1 cellular context compared by ENCODE assay signal in the genomic region with DNA sequence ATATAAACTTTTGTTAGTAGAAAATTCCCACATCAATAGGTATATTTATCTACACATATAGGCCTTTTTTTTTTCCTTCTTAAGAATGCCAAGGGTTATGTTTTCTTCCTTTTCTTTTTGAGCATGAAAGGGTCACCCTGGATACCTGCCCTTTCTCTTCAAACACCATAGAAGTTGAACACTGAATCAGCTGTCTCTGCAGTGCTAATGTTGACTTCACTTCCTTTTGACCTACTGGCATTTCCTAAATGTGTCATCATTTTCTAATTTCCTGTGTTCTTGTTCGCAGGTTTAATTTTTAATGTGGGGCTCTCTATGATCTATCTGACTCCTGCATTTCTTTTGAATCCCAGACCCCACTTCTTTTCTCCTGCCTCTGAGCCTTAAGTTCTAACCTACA.
TF ChIP-seq lines count a peak whose summit lies in the region.

No MANE protein-coding gene starts in this region.

TF ChIP-seq in HepG2, 621 proteins besides CTCF, POLR2A, EP300 and RAD21 (continued from another document):
- TF ChIP-seq ZNF580 (CRISPR knock-in tag; IDR thresholded peaks at IDR 0.05; ENCODE audit: borderline replicate concordance, low read depth) (no peak), TCF12 (IDR thresholded peaks at IDR 0.05) (no peak), TCF12 (CRISPR knock-in tag; IDR thresholded peaks at IDR 0.05) (no peak), MYNN (CRISPR knock-in tag; IDR thresholded peaks at IDR 0.05; ENCODE audit: low read depth) (no peak), ZNF274 (CRISPR knock-in tag; IDR thresholded peaks at IDR 0.05) (no peak), MED1 (CRISPR knock-in tag; IDR thresholded peaks at IDR 0.05) (peak; percentile 10; the same call in 1 of the 2 replicates), REXO4 (CRISPR knock-in tag; IDR thresholded peaks at IDR 0.05; ENCODE audit: borderline replicate concordance) (no peak), SP4 (CRISPR knock-in tag; IDR thresholded peaks at IDR 0.05) (no peak), NCOA5 (CRISPR knock-in tag; IDR thresholded peaks at IDR 0.05) (no peak), ZNF33B (CRISPR knock-in tag; IDR thresholded peaks at IDR 0.05) (no peak), USF2 (IDR thresholded peaks at IDR 0.05; ENCODE audit: low read depth, low read length) (no peak), USF2 (CRISPR knock-in tag; IDR thresholded peaks at IDR 0.05; ENCODE audit: borderline replicate concordance) (no peak), ZNF660 (CRISPR knock-in tag; IDR thresholded peaks at IDR 0.05; ENCODE audit: borderline replicate concordance, low read depth) (no peak), ZBTB4 (CRISPR knock-in tag; IDR thresholded peaks at IDR 0.05; ENCODE audit: borderline replicate concordance) (no peak), NRL (CRISPR knock-in tag; IDR thresholded peaks at IDR 0.05; ENCODE audit: borderline replicate concordance) (no peak), ZBTB38 (CRISPR knock-in tag; IDR thresholded peaks at IDR 0.05) (no peak), AHR (CRISPR knock-in tag; IDR thresholded peaks at IDR 0.05) (no peak), ETV5 (CRISPR knock-in tag; IDR thresholded peaks at IDR 0.05; ENCODE audit: borderline replicate concordance) (no peak), AGO1 (IDR thresholded peaks at IDR 0.05; ENCODE audit: low read depth, low read length, poor library complexity, severe bottlenecking) (no peak), CREB1 (IDR thresholded peaks at IDR 0.05) (no peak), CREB1 (CRISPR knock-in tag; IDR thresholded peaks at IDR 0.05) (no peak), GABPA (IDR thresholded peaks at IDR 0.05; ENCODE audit: low read depth, low read length) (no peak), GABPA (CRISPR knock-in tag; IDR thresholded peaks at IDR 0.05; ENCODE audit: low read depth) (peak; percentile 62), NFIC (IDR thresholded peaks at IDR 0.05; ENCODE audit: low read length) (no peak), ZNF577 (CRISPR knock-in tag; IDR thresholded peaks at IDR 0.05; ENCODE audit: borderline replicate concordance, low read depth) (no peak), RARA (CRISPR knock-in tag; IDR thresholded peaks at IDR 0.05) (0 out of 2 replicates have a peak, but pooled peaks have one; percentile 24), ZNF263 (CRISPR knock-in tag; IDR thresholded peaks at IDR 0.05) (no peak), MED13 (CRISPR knock-in tag; IDR thresholded peaks at IDR 0.05) (no peak), HOXA3 (CRISPR knock-in tag; IDR thresholded peaks at IDR 0.05) (no peak), ZNF549 (CRISPR knock-in tag; IDR thresholded peaks at IDR 0.05) (no peak), ZNF709 (CRISPR knock-in tag; IDR thresholded peaks at IDR 0.05) (no peak), ZNF235 (CRISPR knock-in tag; IDR thresholded peaks at IDR 0.05; ENCODE audit: borderline replicate concordance) (no peak), ZNF556 (CRISPR knock-in tag; IDR thresholded peaks at IDR 0.05; ENCODE audit: borderline replicate concordance) (no peak), RBM22 (optimal IDR thresholded peaks at IDR 0.05; ENCODE audit: low read length) (no peak), ZNF317 (CRISPR knock-in tag; IDR thresholded peaks at IDR 0.05) (peak; percentile 43; the same call in 1 of the 2 replicates), ZNF441 (CRISPR knock-in tag; IDR thresholded peaks at IDR 0.05; ENCODE audit: borderline replicate concordance) (no peak)
- TF ChIP-seq, protein P1, sequence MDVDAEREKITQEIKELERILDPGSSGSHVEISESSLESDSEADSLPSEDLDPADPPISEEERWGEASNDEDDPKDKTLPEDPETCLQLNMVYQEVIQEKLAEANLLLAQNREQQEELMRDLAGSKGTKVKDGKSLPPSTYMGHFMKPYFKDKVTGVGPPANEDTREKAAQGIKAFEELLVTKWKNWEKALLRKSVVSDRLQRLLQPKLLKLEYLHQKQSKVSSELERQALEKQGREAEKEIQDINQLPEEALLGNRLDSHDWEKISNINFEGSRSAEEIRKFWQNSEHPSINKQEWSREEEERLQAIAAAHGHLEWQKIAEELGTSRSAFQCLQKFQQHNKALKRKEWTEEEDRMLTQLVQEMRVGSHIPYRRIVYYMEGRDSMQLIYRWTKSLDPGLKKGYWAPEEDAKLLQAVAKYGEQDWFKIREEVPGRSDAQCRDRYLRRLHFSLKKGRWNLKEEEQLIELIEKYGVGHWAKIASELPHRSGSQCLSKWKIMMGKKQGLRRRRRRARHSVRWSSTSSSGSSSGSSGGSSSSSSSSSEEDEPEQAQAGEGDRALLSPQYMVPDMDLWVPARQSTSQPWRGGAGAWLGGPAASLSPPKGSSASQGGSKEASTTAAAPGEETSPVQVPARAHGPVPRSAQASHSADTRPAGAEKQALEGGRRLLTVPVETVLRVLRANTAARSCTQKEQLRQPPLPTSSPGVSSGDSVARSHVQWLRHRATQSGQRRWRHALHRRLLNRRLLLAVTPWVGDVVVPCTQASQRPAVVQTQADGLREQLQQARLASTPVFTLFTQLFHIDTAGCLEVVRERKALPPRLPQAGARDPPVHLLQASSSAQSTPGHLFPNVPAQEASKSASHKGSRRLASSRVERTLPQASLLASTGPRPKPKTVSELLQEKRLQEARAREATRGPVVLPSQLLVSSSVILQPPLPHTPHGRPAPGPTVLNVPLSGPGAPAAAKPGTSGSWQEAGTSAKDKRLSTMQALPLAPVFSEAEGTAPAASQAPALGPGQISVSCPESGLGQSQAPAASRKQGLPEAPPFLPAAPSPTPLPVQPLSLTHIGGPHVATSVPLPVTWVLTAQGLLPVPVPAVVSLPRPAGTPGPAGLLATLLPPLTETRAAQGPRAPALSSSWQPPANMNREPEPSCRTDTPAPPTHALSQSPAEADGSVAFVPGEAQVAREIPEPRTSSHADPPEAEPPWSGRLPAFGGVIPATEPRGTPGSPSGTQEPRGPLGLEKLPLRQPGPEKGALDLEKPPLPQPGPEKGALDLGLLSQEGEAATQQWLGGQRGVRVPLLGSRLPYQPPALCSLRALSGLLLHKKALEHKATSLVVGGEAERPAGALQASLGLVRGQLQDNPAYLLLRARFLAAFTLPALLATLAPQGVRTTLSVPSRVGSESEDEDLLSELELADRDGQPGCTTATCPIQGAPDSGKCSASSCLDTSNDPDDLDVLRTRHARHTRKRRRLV (CRISPR knock-in tag; IDR thresholded peaks at IDR 0.05): no peak
- TF ChIP-seq, protein P2, sequence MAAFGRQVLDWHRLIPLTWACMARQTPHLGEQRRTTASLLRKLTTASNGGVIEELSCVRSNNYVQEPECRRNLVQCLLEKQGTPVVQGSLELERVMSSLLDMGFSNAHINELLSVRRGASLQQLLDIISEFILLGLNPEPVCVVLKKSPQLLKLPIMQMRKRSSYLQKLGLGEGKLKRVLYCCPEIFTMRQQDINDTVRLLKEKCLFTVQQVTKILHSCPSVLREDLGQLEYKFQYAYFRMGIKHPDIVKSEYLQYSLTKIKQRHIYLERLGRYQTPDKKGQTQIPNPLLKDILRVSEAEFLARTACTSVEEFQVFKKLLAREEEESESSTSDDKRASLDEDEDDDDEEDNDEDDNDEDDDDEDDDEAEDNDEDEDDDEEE (CRISPR knock-in tag; IDR thresholded peaks at IDR 0.05): no peak
- TF ChIP-seq, protein P3, sequence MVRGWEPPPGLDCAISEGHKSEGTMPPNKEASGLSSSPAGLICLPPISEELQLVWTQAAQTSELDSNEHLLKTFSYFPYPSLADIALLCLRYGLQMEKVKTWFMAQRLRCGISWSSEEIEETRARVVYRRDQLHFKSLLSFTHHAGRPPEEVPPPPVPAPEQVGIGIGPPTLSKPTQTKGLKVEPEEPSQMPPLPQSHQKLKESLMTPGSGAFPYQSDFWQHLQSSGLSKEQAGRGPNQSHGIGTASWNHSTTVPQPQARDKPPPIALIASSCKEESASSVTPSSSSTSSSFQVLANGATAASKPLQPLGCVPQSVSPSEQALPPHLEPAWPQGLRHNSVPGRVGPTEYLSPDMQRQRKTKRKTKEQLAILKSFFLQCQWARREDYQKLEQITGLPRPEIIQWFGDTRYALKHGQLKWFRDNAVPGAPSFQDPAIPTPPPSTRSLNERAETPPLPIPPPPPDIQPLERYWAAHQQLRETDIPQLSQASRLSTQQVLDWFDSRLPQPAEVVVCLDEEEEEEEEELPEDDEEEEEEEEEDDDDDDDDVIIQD (CRISPR knock-in tag; IDR thresholded peaks at IDR 0.05; ENCODE audit: low read depth): peak; percentile 44; the same call in 1 of the 2 replicates
- TF ChIP-seq, protein P4, sequence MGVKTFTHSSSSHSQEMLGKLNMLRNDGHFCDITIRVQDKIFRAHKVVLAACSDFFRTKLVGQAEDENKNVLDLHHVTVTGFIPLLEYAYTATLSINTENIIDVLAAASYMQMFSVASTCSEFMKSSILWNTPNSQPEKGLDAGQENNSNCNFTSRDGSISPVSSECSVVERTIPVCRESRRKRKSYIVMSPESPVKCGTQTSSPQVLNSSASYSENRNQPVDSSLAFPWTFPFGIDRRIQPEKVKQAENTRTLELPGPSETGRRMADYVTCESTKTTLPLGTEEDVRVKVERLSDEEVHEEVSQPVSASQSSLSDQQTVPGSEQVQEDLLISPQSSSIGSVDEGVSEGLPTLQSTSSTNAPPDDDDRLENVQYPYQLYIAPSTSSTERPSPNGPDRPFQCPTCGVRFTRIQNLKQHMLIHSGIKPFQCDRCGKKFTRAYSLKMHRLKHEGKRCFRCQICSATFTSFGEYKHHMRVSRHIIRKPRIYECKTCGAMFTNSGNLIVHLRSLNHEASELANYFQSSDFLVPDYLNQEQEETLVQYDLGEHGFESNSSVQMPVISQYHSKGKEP (CRISPR knock-in tag; IDR thresholded peaks at IDR 0.05): no peak
